17 cellular contexts compared by ENCODE assay signal in genomic region chr2:127121776-127122176, GRCh38. TPM values are rescaled to one million over a fixed set of nuclear protein-coding genes. Genes with fewer than 3 reads are reported as not detected.
DNase-seq lines count a peak whose midpoint lies in the region; ATAC-seq and TF ChIP-seq lines count a peak whose summit lies in the region.
"Had no signal": no experiment of that assay in that cellular context is flagged by ENCODE, and none has a peak within 500 bp of the region (broad histone marks: within the 10 kb centered on the region; RNA-seq: fewer than 3 reads in every experiment).

No MANE protein-coding gene starts in this region.

- peaks cover 6% of the 10 kb centered on the region for H3K36me3 Mint-ChIP-seq in nephron progenitor cell (ENCODE audit: low read depth)
- H3K36me3 Mint-ChIP-seq in activated CD8-positive, alpha-beta T cell treated with anti-CD3 and anti-CD28 coated beads for 36 hours (ENCODE audit: low read depth): no peaks in the 10 kb centered on the region
- H3K36me3 Mint-ChIP-seq: activated naive CD4-positive, alpha-beta T cell treated with anti-CD3 and anti-CD28 coated beads, Interleukin-2, amount 50 U/mL, for 72 hours had no signal

- H3K27me3 Mint-ChIP-seq in nephron progenitor cell (ENCODE audit: low read depth, poor library complexity): peaks cover 13% of the 10 kb centered on the region
- no peaks in the 10 kb centered on the region for H3K27me3 Mint-ChIP-seq in activated CD8-positive, alpha-beta T cell treated with anti-CD3 and anti-CD28 coated beads for 36 hours
- H3K27me3 Mint-ChIP-seq: progenitor cell of endocrine pancreas had no signal

- H3K4me3 Mint-ChIP-seq in nephron progenitor cell: no peak overlapping the region
- no peak overlapping the region for H3K4me3 Mint-ChIP-seq in activated CD8-positive, alpha-beta T cell treated with anti-CD3 and anti-CD28 coated beads for 36 hours

- TF ChIP-seq CTCF in fibroblast of the aortic adventitia (IDR thresholded peaks at IDR 0.05; ENCODE audit: insufficient read depth, low read length) (no peak), nephron progenitor cell (IDR thresholded peaks at IDR 0.05) (no peak), BE2C (IDR thresholded peaks at IDR 0.05; ENCODE audit: low read depth, low read length) (no peak)
- no peak for TF ChIP-seq CTCF in activated CD8-positive, alpha-beta T cell treated with anti-CD3 and anti-CD28 coated beads for 36 hours (IDR thresholded peaks at IDR 0.05)

- H3K4me1 Mint-ChIP-seq in nephron progenitor cell: no peaks in the 10 kb centered on the region
- no peaks in the 10 kb centered on the region for H3K4me1 Mint-ChIP-seq in activated CD8-positive, alpha-beta T cell treated with anti-CD3 and anti-CD28 coated beads for 36 hours (ENCODE audit: low read depth)

- no peaks in the 10 kb centered on the region for H3K36me3 ChIP-seq in BE2C
- H3K36me3 ChIP-seq: transverse colon had no signal

- CTCF ChIA-PET in activated CD8-positive, alpha-beta T cell treated with anti-CD3 and anti-CD28 coated beads for 36 hours (lab: Charles Lee): no interaction called here

- no peaks in the 10 kb centered on the region for H3K27me3 ChIP-seq in BE2C
- H3K27me3 ChIP-seq: transverse colon had no signal

- intact Hi-C loops in Right ventricle myocardium inferior (cut with DNase I) (no loop called here), cardiac septum (cut with DNase I) (no loop called here)
- intact Hi-C loops in activated CD8-positive, alpha-beta T cell treated with anti-CD3 and anti-CD28 coated beads for 36 hours (cut with micrococcal nuclease): no loop called here

- no peaks in the 10 kb centered on the region for H3K4me1 ChIP-seq in BE2C
- H3K4me1 ChIP-seq: transverse colon had no signal

- no peak overlapping the region for H3K4me3 ChIP-seq in fibroblast of the aortic adventitia (ENCODE audit: low read depth, low read length)
- H3K4me3 ChIP-seq in BE2C (ENCODE audit: low read depth, low read length): no peak overlapping the region
- H3K4me3 ChIP-seq: transverse colon had no signal

- H3K9me3 ChIP-seq in BE2C: no peaks in the 10 kb centered on the region
- H3K9me3 ChIP-seq: transverse colon had no signal

- H3K27ac Mint-ChIP-seq in nephron progenitor cell: peak overlapping the region; percentile 61
- H3K27ac Mint-ChIP-seq in activated CD8-positive, alpha-beta T cell treated with anti-CD3 and anti-CD28 coated beads for 36 hours: no peak overlapping the region
- H3K27ac Mint-ChIP-seq: activated naive CD4-positive, alpha-beta T cell treated with anti-CD3 and anti-CD28 coated beads, Interleukin-2, amount 50 U/mL, for 72 hours had no signal

- peak; percentile 97 for ATAC-seq in Right ventricle myocardium inferior
- no peak for ATAC-seq in activated CD8-positive, alpha-beta T cell treated with anti-CD3 and anti-CD28 coated beads for 36 hours
- ATAC-seq: activated naive CD4-positive, alpha-beta T cell treated with anti-CD3 and anti-CD28 coated beads, Interleukin-2, amount 50 U/mL, for 72 hours; SK-N-SH treated with all-trans-retinoic acid at 6 μM for 48 hours had no signal

- POLR2A ChIA-PET in activated CD8-positive, alpha-beta T cell treated with anti-CD3 and anti-CD28 coated beads for 36 hours (lab: Charles Lee): no interaction called here

- DNase-seq in Right ventricle myocardium inferior (ENCODE audit: missing footprints) (peak; percentile 86), cardiac septum (ENCODE audit: low spot score) (no peak), fibroblast of the aortic adventitia (ENCODE audit: low read depth) (peak; percentile 85), nephron progenitor cell (no peak), DMS 273 treated with DMSO at 0.1 percent for 48 hours (lab: John Stamatoyannopoulos, UW) (no peak), NCI-H82 (lab: John Stamatoyannopoulos, UW) (no peak), BE2C (no peak)
- DNase-seq in activated CD8-positive, alpha-beta T cell treated with anti-CD3 and anti-CD28 coated beads for 36 hours: no peak
- DNase-seq: HCEC 1CT, KBM-7, kidney glomerular epithelial cell, NCI-H1436, NCI-H226, transverse colon had no signal

- H3K9me3 Mint-ChIP-seq in nephron progenitor cell: peaks cover 61% of the 10 kb centered on the region
- H3K9me3 Mint-ChIP-seq in activated CD8-positive, alpha-beta T cell treated with anti-CD3 and anti-CD28 coated beads for 36 hours: no peaks in the 10 kb centered on the region
- H3K9me3 Mint-ChIP-seq: activated naive CD4-positive, alpha-beta T cell treated with anti-CD3 and anti-CD28 coated beads, Interleukin-2, amount 50 U/mL, for 72 hours had no signal

RNA-seq across cellular contexts. Expression of gene BIN1, which starts 14.8 kb away (rescaled TPM):
- total RNA-seq in Right ventricle myocardium inferior (17.9 TPM), cardiac septum (14.0 TPM), fibroblast of the aortic adventitia (ENCODE audit: low replicate concordance) (45.8 and 68.7 TPM in 2 replicates)
- total RNA-seq in activated CD8-positive, alpha-beta T cell treated with anti-CD3 and anti-CD28 coated beads for 36 hours: 100 to 1,000 TPM in 1 of 2 experiments, 10 to 100 TPM in 1; 95.2 to 102 TPM
- 83.3 TPM for polyA plus RNA-seq in BE2C (2012; ENCODE audit: insufficient read depth, insufficient read length, low read depth)

Comparison
In these comparisons a context has a peak if more than half of its experiments do, and no peak if none do; other contexts are left out.
1. DNase-seq: peak in Right ventricle myocardium inferior (single experiment) and fibroblast of the aortic adventitia (single experiment); none in cardiac septum (single experiment), nephron progenitor cell (single experiment), DMS 273 treated with DMSO at 0.1 percent for 48 hours (single experiment), NCI-H82 (single experiment), activated CD8-positive, alpha-beta T cell treated with anti-CD3 and anti-CD28 coated beads for 36 hours (single experiment) and BE2C (single experiment).